1 cellular context compared by ENCODE assay signal in the genomic region with DNA sequence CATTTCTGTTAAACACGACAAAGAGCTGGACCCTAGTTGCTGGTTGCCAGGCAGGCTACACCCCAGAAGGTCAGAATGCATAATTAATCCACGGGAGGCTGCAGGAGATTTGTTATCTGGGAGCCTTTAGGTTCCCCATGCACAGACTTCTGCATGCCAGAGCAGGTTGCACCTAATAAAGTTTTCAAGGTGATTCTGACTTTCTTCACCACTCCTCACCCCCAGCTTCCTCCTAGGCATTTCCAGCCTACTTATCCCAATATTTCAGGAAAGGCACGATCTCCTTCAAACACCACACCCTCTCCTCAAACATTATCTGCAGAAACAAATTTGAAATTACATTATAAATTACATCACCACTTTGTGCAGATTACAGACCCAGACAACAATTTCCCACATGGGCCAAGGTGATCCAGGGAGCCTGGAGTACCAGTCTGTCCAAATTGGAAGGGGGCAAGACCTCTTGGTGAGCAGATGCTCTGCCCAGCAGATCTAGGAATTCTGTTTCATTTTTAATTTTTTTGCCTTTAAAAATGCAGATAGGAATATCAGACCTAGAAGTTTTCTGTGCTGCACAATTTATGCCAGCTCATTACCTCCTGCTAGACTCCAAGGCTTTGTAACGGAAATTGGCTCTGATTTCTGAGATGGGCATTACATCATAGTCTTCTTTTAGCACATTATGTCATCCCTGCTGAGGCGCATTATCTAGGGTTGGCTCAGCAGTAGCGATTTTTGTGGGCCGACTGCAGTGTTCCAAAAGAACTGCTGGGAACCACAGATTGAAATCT.
TF ChIP-seq lines count a peak whose summit lies in the region.

No MANE protein-coding gene starts in this region.

TF ChIP-seq in HEK293, 187 proteins besides CTCF, POLR2A, EP300 and RAD21 (continued from another document and continues in another):
- TF ChIP-seq, protein P1, sequence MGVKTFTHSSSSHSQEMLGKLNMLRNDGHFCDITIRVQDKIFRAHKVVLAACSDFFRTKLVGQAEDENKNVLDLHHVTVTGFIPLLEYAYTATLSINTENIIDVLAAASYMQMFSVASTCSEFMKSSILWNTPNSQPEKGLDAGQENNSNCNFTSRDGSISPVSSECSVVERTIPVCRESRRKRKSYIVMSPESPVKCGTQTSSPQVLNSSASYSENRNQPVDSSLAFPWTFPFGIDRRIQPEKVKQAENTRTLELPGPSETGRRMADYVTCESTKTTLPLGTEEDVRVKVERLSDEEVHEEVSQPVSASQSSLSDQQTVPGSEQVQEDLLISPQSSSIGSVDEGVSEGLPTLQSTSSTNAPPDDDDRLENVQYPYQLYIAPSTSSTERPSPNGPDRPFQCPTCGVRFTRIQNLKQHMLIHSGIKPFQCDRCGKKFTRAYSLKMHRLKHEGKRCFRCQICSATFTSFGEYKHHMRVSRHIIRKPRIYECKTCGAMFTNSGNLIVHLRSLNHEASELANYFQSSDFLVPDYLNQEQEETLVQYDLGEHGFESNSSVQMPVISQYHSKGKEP (tag by site-specific recombination; IDR thresholded peaks at IDR 0.05): peak; percentile 68
- peak; percentile 89 for TF ChIP-seq ZBTB17 (tag by site-specific recombination; IDR thresholded peaks at IDR 0.05)
- TF ChIP-seq, protein P2, sequence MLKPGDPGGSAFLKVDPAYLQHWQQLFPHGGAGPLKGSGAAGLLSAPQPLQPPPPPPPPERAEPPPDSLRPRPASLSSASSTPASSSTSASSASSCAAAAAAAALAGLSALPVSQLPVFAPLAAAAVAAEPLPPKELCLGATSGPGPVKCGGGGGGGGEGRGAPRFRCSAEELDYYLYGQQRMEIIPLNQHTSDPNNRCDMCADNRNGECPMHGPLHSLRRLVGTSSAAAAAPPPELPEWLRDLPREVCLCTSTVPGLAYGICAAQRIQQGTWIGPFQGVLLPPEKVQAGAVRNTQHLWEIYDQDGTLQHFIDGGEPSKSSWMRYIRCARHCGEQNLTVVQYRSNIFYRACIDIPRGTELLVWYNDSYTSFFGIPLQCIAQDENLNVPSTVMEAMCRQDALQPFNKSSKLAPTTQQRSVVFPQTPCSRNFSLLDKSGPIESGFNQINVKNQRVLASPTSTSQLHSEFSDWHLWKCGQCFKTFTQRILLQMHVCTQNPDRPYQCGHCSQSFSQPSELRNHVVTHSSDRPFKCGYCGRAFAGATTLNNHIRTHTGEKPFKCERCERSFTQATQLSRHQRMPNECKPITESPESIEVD (tag by site-specific recombination; IDR thresholded peaks at IDR 0.05): peak; percentile 52; the same call in 1 of the 2 replicates
- peak; percentile 49; the same call in 1 of the 2 replicates for TF ChIP-seq ZNF394 (tag by site-specific recombination; IDR thresholded peaks at IDR 0.05; ENCODE audit: borderline replicate concordance)
- 0 out of 2 replicates have a peak, but pooled peaks have one; percentile 34 for TF ChIP-seq ZNF664 (tag by site-specific recombination; IDR thresholded peaks at IDR 0.05)
- peak; percentile 17; the same call in 1 of the 2 replicates for TF ChIP-seq FEZF1 (tag by site-specific recombination; IDR thresholded peaks at IDR 0.05)
- TF ChIP-seq, protein P3, sequence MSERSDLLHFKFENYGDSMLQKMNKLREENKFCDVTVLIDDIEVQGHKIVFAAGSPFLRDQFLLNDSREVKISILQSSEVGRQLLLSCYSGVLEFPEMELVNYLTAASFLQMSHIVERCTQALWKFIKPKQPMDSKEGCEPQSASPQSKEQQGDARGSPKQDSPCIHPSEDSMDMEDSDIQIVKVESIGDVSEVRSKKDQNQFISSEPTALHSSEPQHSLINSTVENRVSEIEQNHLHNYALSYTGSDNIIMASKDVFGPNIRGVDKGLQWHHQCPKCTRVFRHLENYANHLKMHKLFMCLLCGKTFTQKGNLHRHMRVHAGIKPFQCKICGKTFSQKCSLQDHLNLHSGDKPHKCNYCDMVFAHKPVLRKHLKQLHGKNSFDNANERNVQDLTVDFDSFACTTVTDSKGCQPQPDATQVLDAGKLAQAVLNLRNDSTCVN (tag by site-specific recombination; optimal IDR thresholded peaks at IDR 0.05): no peak
- peak; percentile 80 for TF ChIP-seq ZNF660 (tag by site-specific recombination; IDR thresholded peaks at IDR 0.05)
- TF ChIP-seq, protein P4, sequence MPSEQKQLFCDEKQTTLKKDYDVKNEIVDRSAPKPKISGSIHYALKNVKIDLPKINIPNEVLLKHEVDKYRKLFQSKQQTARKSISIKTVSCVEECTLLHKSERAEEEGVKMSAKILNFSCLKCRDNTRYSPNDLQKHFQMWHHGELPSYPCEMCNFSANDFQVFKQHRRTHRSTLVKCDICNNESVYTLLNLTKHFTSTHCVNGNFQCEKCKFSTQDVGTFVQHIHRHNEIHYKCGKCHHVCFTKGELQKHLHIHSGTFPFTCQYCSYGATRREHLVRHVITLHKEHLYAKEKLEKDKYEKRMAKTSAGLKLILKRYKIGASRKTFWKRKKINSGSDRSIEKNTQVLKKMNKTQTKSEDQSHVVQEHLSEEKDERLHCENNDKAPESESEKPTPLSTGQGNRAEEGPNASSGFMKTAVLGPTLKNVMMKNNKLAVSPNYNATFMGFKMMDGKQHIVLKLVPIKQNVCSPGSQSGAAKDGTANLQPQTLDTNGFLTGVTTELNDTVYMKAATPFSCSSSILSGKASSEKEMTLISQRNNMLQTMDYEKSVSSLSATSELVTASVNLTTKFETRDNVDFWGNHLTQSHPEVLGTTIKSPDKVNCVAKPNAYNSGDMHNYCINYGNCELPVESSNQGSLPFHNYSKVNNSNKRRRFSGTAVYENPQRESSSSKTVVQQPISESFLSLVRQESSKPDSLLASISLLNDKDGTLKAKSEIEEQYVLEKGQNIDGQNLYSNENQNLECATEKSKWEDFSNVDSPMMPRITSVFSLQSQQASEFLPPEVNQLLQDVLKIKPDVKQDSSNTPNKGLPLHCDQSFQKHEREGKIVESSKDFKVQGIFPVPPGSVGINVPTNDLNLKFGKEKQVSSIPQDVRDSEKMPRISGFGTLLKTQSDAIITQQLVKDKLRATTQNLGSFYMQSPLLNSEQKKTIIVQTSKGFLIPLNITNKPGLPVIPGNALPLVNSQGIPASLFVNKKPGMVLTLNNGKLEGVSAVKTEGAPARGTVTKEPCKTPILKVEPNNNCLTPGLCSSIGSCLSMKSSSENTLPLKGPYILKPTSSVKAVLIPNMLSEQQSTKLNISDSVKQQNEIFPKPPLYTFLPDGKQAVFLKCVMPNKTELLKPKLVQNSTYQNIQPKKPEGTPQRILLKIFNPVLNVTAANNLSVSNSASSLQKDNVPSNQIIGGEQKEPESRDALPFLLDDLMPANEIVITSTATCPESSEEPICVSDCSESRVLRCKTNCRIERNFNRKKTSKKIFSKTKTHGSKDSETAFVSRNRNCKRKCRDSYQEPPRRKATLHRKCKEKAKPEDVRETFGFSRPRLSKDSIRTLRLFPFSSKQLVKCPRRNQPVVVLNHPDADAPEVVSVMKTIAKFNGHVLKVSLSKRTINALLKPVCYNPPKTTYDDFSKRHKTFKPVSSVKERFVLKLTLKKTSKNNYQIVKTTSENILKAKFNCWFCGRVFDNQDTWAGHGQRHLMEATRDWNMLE (tag by site-specific recombination; conservative IDR thresholded peaks at IDR 0.05; ENCODE audit: low read depth): peak; percentile 56
- TF ChIP-seq ZNF174 (tag by site-specific recombination; IDR thresholded peaks at IDR 0.05): no peak
- TF ChIP-seq ZBTB48 (tag by site-specific recombination; IDR thresholded peaks at IDR 0.05): 0 out of 2 replicates have a peak, but pooled peaks have one; percentile 21
- TF ChIP-seq, protein P5, sequence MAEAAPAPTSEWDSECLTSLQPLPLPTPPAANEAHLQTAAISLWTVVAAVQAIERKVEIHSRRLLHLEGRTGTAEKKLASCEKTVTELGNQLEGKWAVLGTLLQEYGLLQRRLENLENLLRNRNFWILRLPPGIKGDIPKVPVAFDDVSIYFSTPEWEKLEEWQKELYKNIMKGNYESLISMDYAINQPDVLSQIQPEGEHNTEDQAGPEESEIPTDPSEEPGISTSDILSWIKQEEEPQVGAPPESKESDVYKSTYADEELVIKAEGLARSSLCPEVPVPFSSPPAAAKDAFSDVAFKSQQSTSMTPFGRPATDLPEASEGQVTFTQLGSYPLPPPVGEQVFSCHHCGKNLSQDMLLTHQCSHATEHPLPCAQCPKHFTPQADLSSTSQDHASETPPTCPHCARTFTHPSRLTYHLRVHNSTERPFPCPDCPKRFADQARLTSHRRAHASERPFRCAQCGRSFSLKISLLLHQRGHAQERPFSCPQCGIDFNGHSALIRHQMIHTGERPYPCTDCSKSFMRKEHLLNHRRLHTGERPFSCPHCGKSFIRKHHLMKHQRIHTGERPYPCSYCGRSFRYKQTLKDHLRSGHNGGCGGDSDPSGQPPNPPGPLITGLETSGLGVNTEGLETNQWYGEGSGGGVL (tag by site-specific recombination; IDR thresholded peaks at IDR 0.05): no peak
- TF ChIP-seq, protein P6, sequence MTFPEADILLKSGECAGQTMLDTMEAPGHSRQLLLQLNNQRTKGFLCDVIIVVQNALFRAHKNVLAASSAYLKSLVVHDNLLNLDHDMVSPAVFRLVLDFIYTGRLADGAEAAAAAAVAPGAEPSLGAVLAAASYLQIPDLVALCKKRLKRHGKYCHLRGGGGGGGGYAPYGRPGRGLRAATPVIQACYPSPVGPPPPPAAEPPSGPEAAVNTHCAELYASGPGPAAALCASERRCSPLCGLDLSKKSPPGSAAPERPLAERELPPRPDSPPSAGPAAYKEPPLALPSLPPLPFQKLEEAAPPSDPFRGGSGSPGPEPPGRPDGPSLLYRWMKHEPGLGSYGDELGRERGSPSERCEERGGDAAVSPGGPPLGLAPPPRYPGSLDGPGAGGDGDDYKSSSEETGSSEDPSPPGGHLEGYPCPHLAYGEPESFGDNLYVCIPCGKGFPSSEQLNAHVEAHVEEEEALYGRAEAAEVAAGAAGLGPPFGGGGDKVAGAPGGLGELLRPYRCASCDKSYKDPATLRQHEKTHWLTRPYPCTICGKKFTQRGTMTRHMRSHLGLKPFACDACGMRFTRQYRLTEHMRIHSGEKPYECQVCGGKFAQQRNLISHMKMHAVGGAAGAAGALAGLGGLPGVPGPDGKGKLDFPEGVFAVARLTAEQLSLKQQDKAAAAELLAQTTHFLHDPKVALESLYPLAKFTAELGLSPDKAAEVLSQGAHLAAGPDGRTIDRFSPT (tag by site-specific recombination; IDR thresholded peaks at IDR 0.05): peak; percentile 86
- no peak for TF ChIP-seq ZNF132 (tag by site-specific recombination; IDR thresholded peaks at IDR 0.05; ENCODE audit: borderline replicate concordance)
- TF ChIP-seq SP2 (tag by site-specific recombination; IDR thresholded peaks at IDR 0.05): no peak
- TF ChIP-seq, protein P7, sequence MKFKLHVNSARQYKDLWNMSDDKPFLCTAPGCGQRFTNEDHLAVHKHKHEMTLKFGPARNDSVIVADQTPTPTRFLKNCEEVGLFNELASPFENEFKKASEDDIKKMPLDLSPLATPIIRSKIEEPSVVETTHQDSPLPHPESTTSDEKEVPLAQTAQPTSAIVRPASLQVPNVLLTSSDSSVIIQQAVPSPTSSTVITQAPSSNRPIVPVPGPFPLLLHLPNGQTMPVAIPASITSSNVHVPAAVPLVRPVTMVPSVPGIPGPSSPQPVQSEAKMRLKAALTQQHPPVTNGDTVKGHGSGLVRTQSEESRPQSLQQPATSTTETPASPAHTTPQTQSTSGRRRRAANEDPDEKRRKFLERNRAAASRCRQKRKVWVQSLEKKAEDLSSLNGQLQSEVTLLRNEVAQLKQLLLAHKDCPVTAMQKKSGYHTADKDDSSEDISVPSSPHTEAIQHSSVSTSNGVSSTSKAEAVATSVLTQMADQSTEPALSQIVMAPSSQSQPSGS (tag by site-specific recombination; IDR thresholded peaks at IDR 0.05; ENCODE audit: low read depth): peak; percentile 98
- TF ChIP-seq ZNF658 (tag by site-specific recombination; IDR thresholded peaks at IDR 0.05): no peak
- no peak for TF ChIP-seq SETDB1 (IDR thresholded peaks at IDR 0.05; ENCODE audit: insufficient read length, low read length)
- TF ChIP-seq ZIC2 (tag by site-specific recombination; IDR thresholded peaks at IDR 0.05): peak; percentile 48; the same call in 1 of the 2 replicates
- TF ChIP-seq SP3 (tag by site-specific recombination; IDR thresholded peaks at IDR 0.05): no peak
- TF ChIP-seq SCRT1 (tag by site-specific recombination; IDR thresholded peaks at IDR 0.05; ENCODE audit: borderline replicate concordance): no peak
- TF ChIP-seq ZNF624 (tag by site-specific recombination; IDR thresholded peaks at IDR 0.05): no peak
- peak; percentile 22; the same call in 1 of the 2 replicates for TF ChIP-seq TRIM28 (IDR thresholded peaks at IDR 0.05; ENCODE audit: borderline replicate concordance, low read length)
- peak; percentile 85; the same call in 1 of the 2 replicates for TF ChIP-seq ZBTB21 (tag by site-specific recombination; IDR thresholded peaks at IDR 0.05)
- no peak; the same call in 1 of the 2 replicates for TF ChIP-seq KLF1 (tag by site-specific recombination; IDR thresholded peaks at IDR 0.05)
- TF ChIP-seq ZNF600 (tag by site-specific recombination; IDR thresholded peaks at IDR 0.05): peak; percentile 92
- TF ChIP-seq ZNF629 (tag by site-specific recombination; IDR thresholded peaks at IDR 0.05): peak; percentile 95
- TF ChIP-seq ZNF16 (tag by site-specific recombination; IDR thresholded peaks at IDR 0.05; ENCODE audit: low read depth): no peak
- 0 out of 2 replicates have a peak, but pooled peaks have one; percentile 3 for TF ChIP-seq ZNF391 (tag by site-specific recombination; IDR thresholded peaks at IDR 0.05; ENCODE audit: borderline replicate concordance, low read depth)
- 0 out of 2 replicates have a peak, but pooled peaks have one; percentile 29 for TF ChIP-seq OVOL3 (tag by site-specific recombination; IDR thresholded peaks at IDR 0.05)
- TF ChIP-seq, protein P8, sequence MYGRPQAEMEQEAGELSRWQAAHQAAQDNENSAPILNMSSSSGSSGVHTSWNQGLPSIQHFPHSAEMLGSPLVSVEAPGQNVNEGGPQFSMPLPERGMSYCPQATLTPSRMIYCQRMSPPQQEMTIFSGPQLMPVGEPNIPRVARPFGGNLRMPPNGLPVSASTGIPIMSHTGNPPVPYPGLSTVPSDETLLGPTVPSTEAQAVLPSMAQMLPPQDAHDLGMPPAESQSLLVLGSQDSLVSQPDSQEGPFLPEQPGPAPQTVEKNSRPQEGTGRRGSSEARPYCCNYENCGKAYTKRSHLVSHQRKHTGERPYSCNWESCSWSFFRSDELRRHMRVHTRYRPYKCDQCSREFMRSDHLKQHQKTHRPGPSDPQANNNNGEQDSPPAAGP (tag by site-specific recombination; IDR thresholded peaks at IDR 0.05): 0 out of 2 replicates have a peak, but pooled peaks have one; percentile 36
- TF ChIP-seq ZSCAN30 (tag by site-specific recombination; IDR thresholded peaks at IDR 0.05): peak; percentile 63; the same call in 1 of the 2 replicates
- TF ChIP-seq, protein P9, sequence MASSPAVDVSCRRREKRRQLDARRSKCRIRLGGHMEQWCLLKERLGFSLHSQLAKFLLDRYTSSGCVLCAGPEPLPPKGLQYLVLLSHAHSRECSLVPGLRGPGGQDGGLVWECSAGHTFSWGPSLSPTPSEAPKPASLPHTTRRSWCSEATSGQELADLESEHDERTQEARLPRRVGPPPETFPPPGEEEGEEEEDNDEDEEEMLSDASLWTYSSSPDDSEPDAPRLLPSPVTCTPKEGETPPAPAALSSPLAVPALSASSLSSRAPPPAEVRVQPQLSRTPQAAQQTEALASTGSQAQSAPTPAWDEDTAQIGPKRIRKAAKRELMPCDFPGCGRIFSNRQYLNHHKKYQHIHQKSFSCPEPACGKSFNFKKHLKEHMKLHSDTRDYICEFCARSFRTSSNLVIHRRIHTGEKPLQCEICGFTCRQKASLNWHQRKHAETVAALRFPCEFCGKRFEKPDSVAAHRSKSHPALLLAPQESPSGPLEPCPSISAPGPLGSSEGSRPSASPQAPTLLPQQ (tag by site-specific recombination; IDR thresholded peaks at IDR 0.05): no peak
